ENCODE assay signal across 8 cellular contexts in the genomic region with DNA sequence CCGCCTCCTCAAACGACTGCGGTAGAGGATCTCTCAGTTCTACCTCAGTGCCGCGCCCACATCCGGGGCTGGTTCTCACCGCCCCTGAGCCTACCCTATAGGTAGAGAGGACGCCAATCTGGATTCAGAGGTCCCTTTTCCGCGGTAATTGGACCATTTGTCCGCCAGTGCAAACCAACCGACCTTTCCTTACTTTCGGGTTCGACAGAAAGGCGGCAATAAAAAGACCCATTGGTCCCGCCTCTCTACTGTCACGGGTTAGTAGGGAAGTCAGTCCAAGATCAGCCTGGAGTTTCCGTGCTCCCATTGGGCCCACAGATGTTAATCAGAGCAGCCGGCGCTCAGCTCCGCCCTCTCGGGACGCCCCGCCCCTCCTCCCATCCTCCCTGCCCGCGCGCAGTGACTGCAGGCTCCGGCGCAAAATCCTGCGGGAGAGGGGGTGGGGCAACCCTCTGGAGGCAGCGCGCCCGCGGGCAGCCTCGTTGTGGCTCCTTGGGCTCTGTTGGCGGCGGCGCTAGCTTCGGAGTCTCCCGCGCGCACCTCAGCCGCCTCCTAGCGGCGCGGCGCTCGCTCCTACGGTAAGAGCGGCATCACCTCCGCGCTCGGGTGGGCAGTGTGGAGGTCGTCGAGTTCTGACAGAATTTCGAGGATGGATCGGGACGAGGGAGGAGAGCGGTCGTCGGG. TPM values are rescaled to one million over a fixed set of nuclear protein-coding genes. Genes with fewer than 3 reads are reported as not detected.
DNase-seq lines count a peak whose midpoint lies in the region; ATAC-seq and TF ChIP-seq lines count a peak whose summit lies in the region.

PHTF2 (plus strand) TSS at position 380 of the 684 bp plus-strand sequence.
TMEM60 (minus strand) TSS at position 41 of the 684 bp plus-strand sequence. CDS start 4,061 bp downstream, outside the sequence.

- peak; percentile 97 for DNase-seq in NCI-H128 (lab: John Stamatoyannopoulos, UW; ENCODE audit: unreplicated experiment)
- DNase-seq in activated naive CD8-positive, alpha-beta T cell treated with anti-CD3 and anti-CD28 coated beads, Interleukin-2, amount 50 U/mL, for 16 hours (ENCODE audit: low read depth, low spot score) = peak; percentile 82
- DNase-seq in head of caudate nucleus = peak; percentile 98 to 100 (median 99)
- DNase-seq in osteocyte (ENCODE audit: extremely low spot score, unreplicated experiment) = peak; percentile 100

- TF ChIP-seq CTCF in GM12873 (IDR thresholded peaks at IDR 0.05; ENCODE audit: insufficient read depth, low read depth, low read length, missing control alignments) (peak; percentile 64), SU-DHL-6 (IDR thresholded peaks at IDR 0.05; ENCODE audit: insufficient read depth, low read length, poor library complexity, severe bottlenecking) (peak; percentile 56), osteocyte (IDR thresholded peaks at IDR 0.05) (peak; percentile 62)

- H3K27me3 Mint-ChIP-seq in osteocyte (ENCODE audit: unreplicated experiment) = no peaks in the 10 kb centered on the region

- under 1% methylated on average over 61 of the region's 61 CpGs for WGBS in thymus

- H4K20me1 ChIP-seq in SU-DHL-6 (ENCODE audit: low read depth, low read length) = peaks cover 16% of the 10 kb centered on the region

- no peaks in the 10 kb centered on the region for H3K9me3 ChIP-seq in SU-DHL-6 (ENCODE audit: insufficient read depth, low read length)
- no peaks in the 10 kb centered on the region for H3K9me3 ChIP-seq in thymus (ENCODE audit: control insufficient read depth)

- peaks cover 7% of the 10 kb centered on the region for H3K36me3 Mint-ChIP-seq in osteocyte (ENCODE audit: unreplicated experiment)

- H3K4me3 ChIP-seq in SU-DHL-6 (ENCODE audit: insufficient read depth, low read length, poor library complexity, severe bottlenecking) = peak within 1 kb of the TSS; percentile 86
- peak within 1 kb of the TSS; percentile 76 for H3K4me3 ChIP-seq in thymus (ENCODE audit: low read length)

- H3K27ac ChIP-seq in SU-DHL-6 (ENCODE audit: low read depth, low read length) (peak within 1 kb of the TSS; percentile 84), thymus (ENCODE audit: low read depth) (peak within 1 kb of the TSS; percentile 81)

- H3K27me3 ChIP-seq in SU-DHL-6 (ENCODE audit: low read length) (no peaks in the 10 kb centered on the region), thymus (ENCODE audit: control insufficient read depth, insufficient read depth) (no peaks in the 10 kb centered on the region)

- peaks cover 46% of the 10 kb centered on the region for H3K4me1 Mint-ChIP-seq in osteocyte (ENCODE audit: unreplicated experiment)

- H3K9ac ChIP-seq in SU-DHL-6 (ENCODE audit: low read length) = peak within 1 kb of the TSS; percentile 79

- H3K4me1 ChIP-seq in thymus (ENCODE audit: control insufficient read depth, insufficient read depth, low read length) = peaks cover 10% of the 10 kb centered on the region

- H3K4me2 ChIP-seq in SU-DHL-6 (ENCODE audit: low read depth, low read length, poor library complexity, severe bottlenecking) = peak within 1 kb of the TSS; percentile 92

- peak within 1 kb of the TSS; percentile 92 for H3K4me3 Mint-ChIP-seq in osteocyte (ENCODE audit: unreplicated experiment)

- H3K36me3 ChIP-seq in SU-DHL-6 (ENCODE audit: low read length) (peaks cover 6% of the 10 kb centered on the region), thymus (ENCODE audit: control insufficient read depth, insufficient read depth) (peaks cover 7% of the 10 kb centered on the region)

- peak; percentile 90 for ATAC-seq in HG02759 (IDR thresholded peaks at IDR 0.05; ENCODE audit: unreplicated experiment)

- peak within 1 kb of the TSS; percentile 1 for H2AFZ ChIP-seq in SU-DHL-6 (ENCODE audit: low read depth, low read length, severe bottlenecking)

- intact Hi-C loops in head of caudate nucleus (cut with DNase I) = no loop called here

- no peaks in the 10 kb centered on the region for H3K9me2 ChIP-seq in SU-DHL-6 (replicated peaks; ENCODE audit: insufficient read depth, low read length)

- peak within 1 kb of the TSS; percentile 92 for H3K27ac Mint-ChIP-seq in osteocyte (ENCODE audit: unreplicated experiment)

- H3F3A ChIP-seq in SU-DHL-6 (ENCODE audit: insufficient read depth) = peaks cover 36% of the 10 kb centered on the region

- H3K9me3 Mint-ChIP-seq in osteocyte (ENCODE audit: unreplicated experiment) = no peaks in the 10 kb centered on the region

- H3K79me2 ChIP-seq in SU-DHL-6 (ENCODE audit: insufficient read depth, low read length) = peaks cover 97% of the 10 kb centered on the region

RNA-seq across cellular contexts. Expression of gene PHTF2, which starts in this region (rescaled TPM):
- total RNA-seq in osteocyte = 29.3 and 30.4 TPM in 2 replicates
- polyA plus RNA-seq in thymus = 14.1 TPM

RNA-seq across cellular contexts. Expression of gene TMEM60, which starts in this region (rescaled TPM):
- total RNA-seq in osteocyte = 19.3 and 19.7 TPM in 2 replicates
- 29.0 TPM for polyA plus RNA-seq in thymus

Comparison
In these comparisons a context has a peak if more than half of its experiments do, and no peak if none do; other contexts are left out.
1. Peak in every context shown above with its lines: DNase-seq, ATAC-seq, H3K4me3 ChIP-seq and H3K27ac ChIP-seq.